Comparison of ENCODE assay signal across 12 cellular contexts in genomic region chr6:34953084-34954025, GRCh38.
A peak's percentile ranks its signal among the peaks of the same experiment; 100 is the strongest.
DNase-seq lines count a peak whose midpoint lies in the region; ATAC-seq and TF ChIP-seq lines count a peak whose summit lies in the region.
"Had no signal": no experiment of that assay in that cellular context is flagged by ENCODE, and none has a peak within 500 bp of the region (broad histone marks: within the 10 kb centered on the region; RNA-seq: fewer than 3 reads in every experiment).

No MANE protein-coding gene starts in this region.

- no peak for DNase-seq in left ventricle myocardium inferior
- DNase-seq in right atrium auricular region (ENCODE audit: low spot score): no peak
- peak; percentile 55 for DNase-seq in RWPE1 (ENCODE audit: low spot score)
- peak; percentile 47 to 75 for DNase-seq in foreskin fibroblast
- no peak for DNase-seq in H7
- DNase-seq in A673 (ENCODE audit: low spot score): no peak
- no peak for DNase-seq in superior temporal gyrus (ENCODE audit: extremely low spot score)
- DNase-seq: C1 segment of cervical spinal cord had no signal

- CTCF ChIA-PET in RWPE1 (lab: Yijun Ruan, JAX) (interaction anchor here (0.7 kb wide), 1 partner anchor 36 kb away, joined by 4 read pairs; no protein-coding TSS in a partner anchor), A673 (lab: Charles Lee) (no interaction called here)

- no peak overlapping the region for H3K4me3 ChIP-seq in left ventricle myocardium inferior
- no peak overlapping the region for H3K4me3 ChIP-seq in right atrium auricular region
- H3K4me3 ChIP-seq in foreskin fibroblast (ENCODE audit: low read depth in 1 of 2, low read length in 2 of 2): no peak overlapping the region
- no peak overlapping the region for H3K4me3 ChIP-seq in H7 (ENCODE audit: insufficient read depth, low read depth, low read length)
- H3K4me3 ChIP-seq in A673 (ENCODE audit: low read depth, low read length, poor library complexity, severe bottlenecking): no peak overlapping the region
- H3K4me3 ChIP-seq: cardiac muscle cell had no signal

- H3K27ac ChIP-seq in left ventricle myocardium inferior (replicated peaks): peak overlapping the region; percentile 66
- no peak overlapping the region for H3K27ac ChIP-seq in right atrium auricular region
- no peak overlapping the region for H3K27ac ChIP-seq in RWPE1
- H3K27ac ChIP-seq in A673 (ENCODE audit: low read depth, low read length, poor library complexity, severe bottlenecking): no peak overlapping the region
- H3K27ac ChIP-seq: cardiac muscle cell, KMS-11, neutrophil had no signal

- no peak for TF ChIP-seq CTCF in left ventricle myocardium inferior (IDR thresholded peaks at IDR 0.05; ENCODE audit: borderline replicate concordance)
- TF ChIP-seq CTCF in right atrium auricular region (IDR thresholded peaks at IDR 0.05): no peak
- no peak for TF ChIP-seq CTCF in RWPE1 (conservative IDR thresholded peaks at IDR 0.05; ENCODE audit: low read depth)
- TF ChIP-seq CTCF in foreskin fibroblast (IDR thresholded peaks at IDR 0.05; ENCODE audit: low read depth, low read length): no peak
- TF ChIP-seq CTCF in A673 (conservative IDR thresholded peaks at IDR 0.05; ENCODE audit: low read depth, low read length): no peak

- H3K27me3 ChIP-seq in left ventricle myocardium inferior (ENCODE audit: low read depth) (no peaks in the 10 kb centered on the region), right atrium auricular region (no peaks in the 10 kb centered on the region), H7 (ENCODE audit: control insufficient read depth, insufficient read depth, low read length) (no peaks in the 10 kb centered on the region), A673 (replicated peaks; ENCODE audit: insufficient read depth, low read depth, low read length, poor library complexity) (no peaks in the 10 kb centered on the region)
- H3K27me3 ChIP-seq: cardiac muscle cell, neutrophil had no signal

- H3K4me1 ChIP-seq in left ventricle myocardium inferior (peaks cover 65% of the 10 kb centered on the region), right atrium auricular region (peaks cover 0 to 44% of the 10 kb centered on the region in 2 donors), A673 (ENCODE audit: insufficient read depth, low read length, poor library complexity, severe bottlenecking) (peaks cover 47% of the 10 kb centered on the region)

- BruUV-seq in A673 (replicated peaks; lab: Mats Ljungman, UMichigan): no TSS peak

- H3K36me3 ChIP-seq in left ventricle myocardium inferior: no peaks in the 10 kb centered on the region
- H3K36me3 ChIP-seq in right atrium auricular region: no peaks in the 10 kb centered on the region
- no peaks in the 10 kb centered on the region for H3K36me3 ChIP-seq in H7 (replicated peaks; ENCODE audit: control insufficient read depth, insufficient read depth, low read length)
- no peaks in the 10 kb centered on the region for H3K36me3 ChIP-seq in A673 (ENCODE audit: insufficient read depth, low read length, poor library complexity, severe bottlenecking)
- H3K36me3 ChIP-seq: cardiac muscle cell had no signal

- H3K9me3 ChIP-seq in left ventricle myocardium inferior (replicated peaks): no peaks in the 10 kb centered on the region
- H3K9me3 ChIP-seq in right atrium auricular region: no peaks in the 10 kb centered on the region
- H3K9me3 ChIP-seq in A673 (ENCODE audit: low read depth, low read length, poor library complexity, severe bottlenecking): no peaks in the 10 kb centered on the region
- H3K9me3 ChIP-seq: neutrophil had no signal

- ATAC-seq in HG03442 (IDR thresholded peaks at IDR 0.05; ENCODE audit: unreplicated experiment): no peak

- POLR2A ChIA-PET in RWPE1 (lab: Yijun Ruan, JAX; ENCODE audit: low non-redundant PET) (no interaction called here), A673 (lab: Charles Lee; ENCODE audit: low non-redundant PET) (no interaction called here)

- intact Hi-C loops in left ventricle myocardium inferior (cut with micrococcal nuclease): no loop called here
- intact Hi-C loops in A673 (cut with micrococcal nuclease; ENCODE audit: unreplicated experiment): no loop called here

Comparison
In these comparisons a context has a peak if more than half of its experiments do, and no peak if none do; other contexts are left out.
1. DNase-seq: peak in RWPE1 (single experiment) and foreskin fibroblast (2 of 2); none in left ventricle myocardium inferior (single experiment), right atrium auricular region (single experiment), H7 (single experiment), A673 (single experiment) and superior temporal gyrus (single experiment).